Comparison of ENCODE assay signal across 13 cellular contexts in genomic region chr7:2886391-2886790, GRCh38. TPM values are rescaled to one million over a fixed set of nuclear protein-coding genes. Genes with fewer than 3 reads are reported as not detected.
A peak's percentile ranks its signal among the peaks of the same experiment; 100 is the strongest.
DNase-seq lines count a peak whose midpoint lies in the region; ATAC-seq, FAIRE-seq and TF ChIP-seq lines count a peak whose summit lies in the region.
"Had no signal": no experiment of that assay in that cellular context is flagged by ENCODE, and none has a peak within 500 bp of the region (broad histone marks: within the 10 kb centered on the region; RNA-seq: fewer than 3 reads in every experiment).

No MANE protein-coding gene starts in this region.

- H3K18ac ChIP-seq in H1 (ENCODE audit: extremely low read depth, low read length), result no peak overlapping the region

- no peaks in the 10 kb centered on the region for H3K27me3 Mint-ChIP-seq in activated CD4-positive, alpha-beta T cell treated with anti-CD3 and anti-CD28 coated beads, Interleukin-2, amount 10 ng/mL, durations not matched to agents 7 days and 5 days

- H3K27ac ChIP-seq in H1 (ENCODE audit: low read depth, low read length) (no peak overlapping the region), osteoblast (ENCODE audit: low read depth, low read length) (no peak overlapping the region), right cardiac atrium (ENCODE audit: low read length) (no peak overlapping the region), suprapubic skin (no peak overlapping the region), adrenal gland (no peak overlapping the region)
- H3K27ac ChIP-seq: C4-2B, HL-60 had no signal

- H3K4me3 ChIP-seq in H7 (ENCODE audit: insufficient read depth, low read depth, low read length), result no peak overlapping the region
- no peak overlapping the region for H3K4me3 ChIP-seq in H1 (ENCODE audit: extremely low read depth in 1 of 4, insufficient read depth in 2 of 4, low read depth in 3 of 4, low read length in 4 of 4)
- no peak overlapping the region for H3K4me3 ChIP-seq in osteoblast (ENCODE audit: insufficient read depth, low read length)
- H3K4me3 ChIP-seq in right cardiac atrium (ENCODE audit: low read length), result no peak overlapping the region
- H3K4me3 ChIP-seq in suprapubic skin, result no peak overlapping the region
- no peak overlapping the region for H3K4me3 ChIP-seq in adrenal gland
- H3K4me3 ChIP-seq: K562 had no signal

- no peaks in the 10 kb centered on the region for H3K23me2 ChIP-seq in H1 (ENCODE audit: low read depth, low read length)

- no peak overlapping the region for H2BK20ac ChIP-seq in H1 (ENCODE audit: low read length)

- TF ChIP-seq RAD21 in H1 (IDR thresholded peaks at IDR 0.05 in 1 of 2, conservative IDR thresholded peaks at IDR 0.05 in 1 of 2; ENCODE audit: low read depth in 2 of 2, low read length in 2 of 2), result no peak

- no peaks in the 10 kb centered on the region for H3K9me3 Mint-ChIP-seq in activated CD4-positive, alpha-beta T cell treated with anti-CD3 and anti-CD28 coated beads, Interleukin-2, amount 10 ng/mL, durations not matched to agents 7 days and 5 days

- H3K36me3 ChIP-seq in H7 (replicated peaks; ENCODE audit: control insufficient read depth, insufficient read depth, low read length) (no peaks in the 10 kb centered on the region), H1 (ENCODE audit: control insufficient read depth in 2 of 4, insufficient read depth in 4 of 4, low read length in 3 of 4) (no peaks in the 10 kb centered on the region), osteoblast (ENCODE audit: insufficient read depth, low read length) (no peaks in the 10 kb centered on the region), suprapubic skin (no peaks in the 10 kb centered on the region), adrenal gland (replicated peaks in 1 of 2) (no peaks in the 10 kb centered on the region)

- no peaks in the 10 kb centered on the region for H3K79me1 ChIP-seq in H1 (ENCODE audit: low read depth, low read length)

- H3K4ac ChIP-seq in H1 (replicated peaks; ENCODE audit: insufficient read length, low read depth, low read length), result no peak overlapping the region

- H4K8ac ChIP-seq in H1 (ENCODE audit: extremely low read depth, insufficient read depth, low read length), result no peak overlapping the region

- H3K9ac ChIP-seq in H1 (replicated peaks in 1 of 4; ENCODE audit: extremely low read depth in 1 of 4, low read depth in 3 of 4, low read length in 3 of 4), result no peak overlapping the region

- H3K4me3 Mint-ChIP-seq in activated CD4-positive, alpha-beta T cell treated with anti-CD3 and anti-CD28 coated beads, Interleukin-2, amount 10 ng/mL, durations not matched to agents 7 days and 5 days, result no peak overlapping the region

- TF ChIP-seq POLR2A in H1 (IDR thresholded peaks at IDR 0.05; ENCODE audit: control extremely low read depth in 1 of 2, low read depth in 2 of 2, low read length in 2 of 2) (no peak), suprapubic skin (IDR thresholded peaks at IDR 0.05) (no peak), adrenal gland (IDR thresholded peaks at IDR 0.05) (no peak)

- CTCF ChIA-PET in activated CD4-positive, alpha-beta T cell treated with anti-CD3 and anti-CD28 coated beads, Interleukin-2, amount 10 ng/mL, durations not matched to agents 7 days and 5 days (lab: Charles Lee), result interaction anchor here (0.7 to 1.5 kb wide), 5 partner anchors 11 to 418 kb away, joined by 3 to 6 read pairs (median 3); no protein-coding TSS in a partner anchor
- CTCF ChIA-PET in H1 (lab: Charles Lee; ENCODE audit: partially characterized antibody), result interaction anchor here (0.6 to 2.8 kb wide), 18 partner anchors 10 to 719 kb away, joined by 3 to 16 read pairs (median 4); no protein-coding TSS in a partner anchor

- H3K56ac ChIP-seq in H1 (replicated peaks; ENCODE audit: insufficient read length, low read depth, low read length), result no peak overlapping the region

- H3K9me3 ChIP-seq in H1 (ENCODE audit: insufficient read depth in 2 of 2, low read depth in 1 of 2, low read length in 1 of 2), result no peaks in the 10 kb centered on the region
- H3K9me3 ChIP-seq in osteoblast (ENCODE audit: low read depth, low read length), result no peaks in the 10 kb centered on the region
- H3K9me3 ChIP-seq in right cardiac atrium (ENCODE audit: control insufficient read depth, low read length), result no peaks in the 10 kb centered on the region
- no peaks in the 10 kb centered on the region for H3K9me3 ChIP-seq in suprapubic skin
- no peaks in the 10 kb centered on the region for H3K9me3 ChIP-seq in adrenal gland (replicated peaks in 1 of 3)
- H3K9me3 ChIP-seq: Caco-2 had no signal

- H2AK5ac ChIP-seq in H1 (ENCODE audit: low read depth, low read length), result no peak overlapping the region

- H3K27ac Mint-ChIP-seq in activated CD4-positive, alpha-beta T cell treated with anti-CD3 and anti-CD28 coated beads, Interleukin-2, amount 10 ng/mL, durations not matched to agents 7 days and 5 days, result peak overlapping the region; percentile 25

- H4K91ac ChIP-seq in H1 (replicated peaks; ENCODE audit: insufficient read length, low read length), result peak overlapping the region; percentile 72

- no peak for DNase-seq in activated CD4-positive, alpha-beta T cell treated with anti-CD3 and anti-CD28 coated beads, Interleukin-2, amount 10 ng/mL, durations not matched to agents 7 days and 5 days
- DNase-seq in activated CD4-positive, alpha-beta T cell treated with anti-CD3 and anti-CD28 coated beads for 1 hour, result no peak
- peak; percentile 73 for DNase-seq in H7
- no peak for DNase-seq in H1 (ENCODE audit: low read depth in 1 of 2, low spot score in 2 of 2)
- peak; percentile 76 for DNase-seq in osteoblast (ENCODE audit: insufficient read length, low spot score, missing footprints)
- no peak for DNase-seq in right cardiac atrium
- no peak for DNase-seq in suprapubic skin (ENCODE audit: low spot score in 2 of 2)
- DNase-seq in adrenal gland, result no peak

- no peak for ATAC-seq in right cardiac atrium

- H3K14ac ChIP-seq in H1 (ENCODE audit: insufficient read length), result no peak overlapping the region

- no peaks in the 10 kb centered on the region for H3K36me3 Mint-ChIP-seq in activated CD4-positive, alpha-beta T cell treated with anti-CD3 and anti-CD28 coated beads, Interleukin-2, amount 10 ng/mL, durations not matched to agents 7 days and 5 days (ENCODE audit: low read depth)

- no peak overlapping the region for H4K5ac ChIP-seq in H1 (ENCODE audit: insufficient read length, low read depth, low read length)

- TF ChIP-seq CTCF in H1 (IDR thresholded peaks at IDR 0.05; ENCODE audit: control extremely low read depth in 1 of 3, insufficient read depth in 1 of 3, low read depth in 1 of 3, low read length in 3 of 3) (no peak), osteoblast (IDR thresholded peaks at IDR 0.05; ENCODE audit: extremely low read depth, low read depth, low read length) (no peak), suprapubic skin (IDR thresholded peaks at IDR 0.05) (no peak), adrenal gland (IDR thresholded peaks at IDR 0.05) (no peak)

- no peak overlapping the region for H3K23ac ChIP-seq in H1 (ENCODE audit: insufficient read length)

- TF ChIP-seq EP300 in H1 (IDR thresholded peaks at IDR 0.05; ENCODE audit: borderline replicate concordance in 1 of 2, low read depth in 2 of 2, low read length in 2 of 2) (no peak), suprapubic skin (IDR thresholded peaks at IDR 0.05) (no peak)

- WGBS in H1 (ENCODE audit: extremely low coverage in 1 of 2, insufficient coverage in 1 of 2, insufficient read length in 1 of 2, insufficient replicate concordance in 2 of 2, low coverage in 1 of 2, low lambda C conversion rate in 2 of 2, missing lambda C conversion rate in 1 of 2), 2 experiments, result 64% methylated on average over 5 of the region's 5 CpGs; no CpG with 5 or more reads in 1 of the 2 experiments
- 55% methylated on average over 5 of the region's 5 CpGs for WGBS in right cardiac atrium
- 51% methylated on average over 5 of the region's 5 CpGs for WGBS in suprapubic skin
- WGBS in adrenal gland, 4 donors, result 37 to 71% (median 55%) methylated on average over 2 to 5 of the region's 5 CpGs

- no peak overlapping the region for H2BK5ac ChIP-seq in H1 (ENCODE audit: low read depth, low read length)

- H3K4me2 ChIP-seq in H1 (ENCODE audit: insufficient read depth in 1 of 2, low read depth in 2 of 2, low read length in 2 of 2), result no peak overlapping the region
- H3K4me2 ChIP-seq in osteoblast (ENCODE audit: insufficient read depth, low read length), result no peak overlapping the region

- H2AFZ ChIP-seq in H1 (ENCODE audit: low read length) (peak overlapping the region; percentile 36; the same call in 1 of the 2 replicates), osteoblast (ENCODE audit: low read length) (no peak overlapping the region)

- peaks cover 4% of the 10 kb centered on the region for H3K4me1 Mint-ChIP-seq in activated CD4-positive, alpha-beta T cell treated with anti-CD3 and anti-CD28 coated beads, Interleukin-2, amount 10 ng/mL, durations not matched to agents 7 days and 5 days

- 0 out of 2 replicates have a peak overlapping the region, but pooled peaks have one; percentile 80 for H2BK12ac ChIP-seq in H1 (ENCODE audit: low read depth, low read length)

- H3K27me3 ChIP-seq in H7 (ENCODE audit: control insufficient read depth, insufficient read depth, low read length) (no peaks in the 10 kb centered on the region), H1 (replicated peaks in 1 of 4; ENCODE audit: control insufficient read depth in 3 of 4, extremely low read depth in 1 of 4, insufficient read depth in 3 of 4, low read length in 3 of 4) (no peaks in the 10 kb centered on the region), osteoblast (ENCODE audit: insufficient read depth, low read length) (no peaks in the 10 kb centered on the region), right cardiac atrium (ENCODE audit: control insufficient read depth, insufficient read depth) (no peaks in the 10 kb centered on the region), suprapubic skin (peaks cover 16% of the 10 kb centered on the region), adrenal gland (no peaks in the 10 kb centered on the region)

- H4K20me1 ChIP-seq in H1 (replicated peaks in 1 of 2; ENCODE audit: control insufficient read depth in 1 of 2, insufficient read depth in 2 of 2, low read length in 2 of 2) (no peaks in the 10 kb centered on the region), osteoblast (ENCODE audit: insufficient read depth, low read length) (no peaks in the 10 kb centered on the region)

- H2BK120ac ChIP-seq in H1 (replicated peaks; ENCODE audit: low read depth, low read length), result no peak overlapping the region

- H3K79me2 ChIP-seq in H1 (ENCODE audit: control insufficient read depth in 1 of 2, insufficient read depth in 2 of 2, low read length in 2 of 2), result no peaks in the 10 kb centered on the region
- H3K79me2 ChIP-seq in osteoblast (ENCODE audit: insufficient read depth, low read length), result no peaks in the 10 kb centered on the region

- FAIRE-seq in H1 (lab: Jason Lieb, UNC), result no peak
- FAIRE-seq: A204.1 had no signal

- H2BK15ac ChIP-seq in H1 (ENCODE audit: low read length), result peak overlapping the region; percentile 1; the same call in 1 of the 2 replicates

- POLR2A ChIA-PET in activated CD4-positive, alpha-beta T cell treated with anti-CD3 and anti-CD28 coated beads, Interleukin-2, amount 10 ng/mL, durations not matched to agents 7 days and 5 days (lab: Charles Lee), result no interaction called here
- POLR2A ChIA-PET in H1 (lab: Charles Lee; ENCODE audit: partially characterized antibody), result interaction anchor here (0.7 to 1.5 kb wide), 3 partner anchors 9 to 274 kb away, joined by 3 read pairs; no protein-coding TSS in a partner anchor

- peaks cover 0 to 8% (median 4%) of the 10 kb centered on the region in 4 experiments; a peak in 3 of 7 replicates for H3K4me1 ChIP-seq in H1 (replicated peaks in 1 of 4; ENCODE audit: control insufficient read depth in 3 of 4, insufficient read depth in 4 of 4, low read length in 3 of 4)
- H3K4me1 ChIP-seq in osteoblast (ENCODE audit: insufficient read depth, low read length), result no peaks in the 10 kb centered on the region
- H3K4me1 ChIP-seq in right cardiac atrium (ENCODE audit: control insufficient read depth, insufficient read depth, low read length), result no peaks in the 10 kb centered on the region
- H3K4me1 ChIP-seq in suprapubic skin, result no peaks in the 10 kb centered on the region
- no peaks in the 10 kb centered on the region for H3K4me1 ChIP-seq in adrenal gland (replicated peaks in 1 of 2)
- H3K4me1 ChIP-seq: Caco-2 had no signal

- intact Hi-C loops in right cardiac atrium (cut with DNase I) (loop anchor here in 2 of 4 donors (10.0 kb wide), 1 partner anchor 268 kb away; no protein-coding TSS in a partner anchor), adrenal gland (cut with DNase I) (loop anchor here in 1 of 2 donors (5.0 kb wide), 1 partner anchor 271 kb away; no protein-coding TSS in a partner anchor)

RNA-seq across cellular contexts. Expression of gene GNA12, which starts 42.3 kb away (rescaled TPM):
- 10 to 100 TPM; 16.2 to 17.1 TPM for total RNA-seq in activated CD4-positive, alpha-beta T cell treated with anti-CD3 and anti-CD28 coated beads, Interleukin-2, amount 10 ng/mL, durations not matched to agents 7 days and 5 days
- total RNA-seq in H7 (2014; rRNA removed; shearing (Covaris generic)), result 23.3 and 44.4 TPM in 2 replicates
- total RNA-seq in H1 (2021; fragmentation: NEBNext Ultra II Directional; extraction: Animal tissue kit (Norgen Biotek cat#: 25700)), result 95.6 and 96.5 TPM in 2 replicates
- polyA plus RNA-seq in H1 (2011; rRNA removed) (109 and 121 TPM in 2 replicates), right cardiac atrium (32.8 TPM), adrenal gland (10 to 100 TPM in 2 of 3 donors, 1 to 10 TPM in 1; 8.2 to 30.9 (median 16.9) TPM)
- 92.3 TPM for polyA plus RNA-seq in H1 (2011; cell fraction: cytosol; rRNA removed)
- polyA plus RNA-seq in H1 (2011; cell fraction: nucleus; rRNA removed), result 152 TPM
- 61.6 to 94.7 TPM (median 83.3 TPM) in 4 replicates for polyA plus RNA-seq in H1 (2012, experiment 1 of 2)
- polyA plus RNA-seq in H1 (2012, experiment 2 of 2), result 78.3 TPM
- 62.9 TPM for polyA plus RNA-seq in H1 (2013, experiment 1 of 2)
- polyA plus RNA-seq in H1 (2013, experiment 2 of 2), result 65.3 TPM
- polyA minus RNA-seq in H1 (2011; rRNA and poly(A)+ RNA removed), result 176 and 215 TPM in 2 replicates
- polyA minus RNA-seq in H1 (2011; cell fraction: cytosol; rRNA and poly(A)+ RNA removed), result 71.7 TPM
- 67.7 TPM for polyA minus RNA-seq in H1 (2011; cell fraction: nucleus; rRNA and poly(A)+ RNA removed)
- total RNA-seq in osteoblast (27.1 and 32.7 TPM in 2 replicates), right cardiac atrium (10 to 100 TPM; 60.8 to 68.1 (median 64.4) TPM), suprapubic skin (10 to 100 TPM in 3 of 4 donors, 1 to 10 TPM in 1; 9.7 to 15.0 (median 13.3) TPM), adrenal gland (10 to 100 TPM; 34.1 to 65.1 (median 52.6) TPM)

Comparison
In these comparisons a context has a peak if more than half of its experiments do, and no peak if none do; other contexts are left out.
1. DNase-seq: peak in H7 (single experiment) and osteoblast (single experiment); none in activated CD4-positive, alpha-beta T cell treated with anti-CD3 and anti-CD28 coated beads, Interleukin-2, amount 10 ng/mL, durations not matched to agents 7 days and 5 days (single experiment), activated CD4-positive, alpha-beta T cell treated with anti-CD3 and anti-CD28 coated beads for 1 hour (single experiment), H1 (0 of 2), right cardiac atrium (0 of 3), suprapubic skin (0 of 2) and adrenal gland (0 of 7).